ENCODE assay signal across 6 cellular contexts in genomic region chr7:147984265-147984664, GRCh38.
"Had no signal": no experiment of that assay in that cellular context is flagged by ENCODE, and none has a peak within 500 bp of the region (broad histone marks: within the 10 kb centered on the region; RNA-seq: fewer than 3 reads in every experiment).

No MANE protein-coding gene starts in this region.

- H3K27ac ChIP-seq: GM23248 had no signal

- DNase-seq: GM23248, GOT3, H7, KBM-7 had no signal

- H3K4me3 Mint-ChIP-seq: IgD-negative memory B cell had no signal

- H3K36me3 Mint-ChIP-seq: IgD-negative memory B cell had no signal

- H3K9me3 Mint-ChIP-seq: IgD-negative memory B cell had no signal

- H3K4me3 ChIP-seq: GM23248, HAP-1 had no signal

- H3K36me3 ChIP-seq: HAP-1 had no signal

- H3K27me3 Mint-ChIP-seq: IgD-negative memory B cell had no signal
